In the genomic region with DNA sequence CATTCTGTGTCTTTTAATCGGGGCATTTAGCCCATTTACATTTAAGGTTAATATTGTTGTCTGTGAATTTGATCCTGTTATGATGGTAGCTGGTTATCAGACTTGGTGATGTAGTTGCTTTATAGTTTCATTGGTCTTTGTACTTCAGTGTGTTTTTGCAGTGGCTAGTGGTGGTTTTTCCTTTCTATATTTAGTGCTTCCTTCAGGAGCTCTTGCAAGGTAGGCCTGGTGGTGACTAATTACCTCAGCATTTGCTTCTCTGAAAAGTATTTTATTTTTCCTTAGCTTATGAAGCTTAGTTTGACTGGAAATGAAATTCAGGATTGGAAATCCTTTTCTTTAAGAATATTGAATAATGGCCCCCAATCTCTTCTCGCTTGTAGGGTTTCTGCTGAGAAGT, we compare ENCODE assay signal across 1 cellular context.
TF ChIP-seq lines count a peak whose summit lies in the region.

No MANE protein-coding gene starts in this region.

TF ChIP-seq in GM23338, 12 proteins besides CTCF, POLR2A, EP300 and RAD21 (continued from another document):
- TF ChIP-seq, protein P1, sequence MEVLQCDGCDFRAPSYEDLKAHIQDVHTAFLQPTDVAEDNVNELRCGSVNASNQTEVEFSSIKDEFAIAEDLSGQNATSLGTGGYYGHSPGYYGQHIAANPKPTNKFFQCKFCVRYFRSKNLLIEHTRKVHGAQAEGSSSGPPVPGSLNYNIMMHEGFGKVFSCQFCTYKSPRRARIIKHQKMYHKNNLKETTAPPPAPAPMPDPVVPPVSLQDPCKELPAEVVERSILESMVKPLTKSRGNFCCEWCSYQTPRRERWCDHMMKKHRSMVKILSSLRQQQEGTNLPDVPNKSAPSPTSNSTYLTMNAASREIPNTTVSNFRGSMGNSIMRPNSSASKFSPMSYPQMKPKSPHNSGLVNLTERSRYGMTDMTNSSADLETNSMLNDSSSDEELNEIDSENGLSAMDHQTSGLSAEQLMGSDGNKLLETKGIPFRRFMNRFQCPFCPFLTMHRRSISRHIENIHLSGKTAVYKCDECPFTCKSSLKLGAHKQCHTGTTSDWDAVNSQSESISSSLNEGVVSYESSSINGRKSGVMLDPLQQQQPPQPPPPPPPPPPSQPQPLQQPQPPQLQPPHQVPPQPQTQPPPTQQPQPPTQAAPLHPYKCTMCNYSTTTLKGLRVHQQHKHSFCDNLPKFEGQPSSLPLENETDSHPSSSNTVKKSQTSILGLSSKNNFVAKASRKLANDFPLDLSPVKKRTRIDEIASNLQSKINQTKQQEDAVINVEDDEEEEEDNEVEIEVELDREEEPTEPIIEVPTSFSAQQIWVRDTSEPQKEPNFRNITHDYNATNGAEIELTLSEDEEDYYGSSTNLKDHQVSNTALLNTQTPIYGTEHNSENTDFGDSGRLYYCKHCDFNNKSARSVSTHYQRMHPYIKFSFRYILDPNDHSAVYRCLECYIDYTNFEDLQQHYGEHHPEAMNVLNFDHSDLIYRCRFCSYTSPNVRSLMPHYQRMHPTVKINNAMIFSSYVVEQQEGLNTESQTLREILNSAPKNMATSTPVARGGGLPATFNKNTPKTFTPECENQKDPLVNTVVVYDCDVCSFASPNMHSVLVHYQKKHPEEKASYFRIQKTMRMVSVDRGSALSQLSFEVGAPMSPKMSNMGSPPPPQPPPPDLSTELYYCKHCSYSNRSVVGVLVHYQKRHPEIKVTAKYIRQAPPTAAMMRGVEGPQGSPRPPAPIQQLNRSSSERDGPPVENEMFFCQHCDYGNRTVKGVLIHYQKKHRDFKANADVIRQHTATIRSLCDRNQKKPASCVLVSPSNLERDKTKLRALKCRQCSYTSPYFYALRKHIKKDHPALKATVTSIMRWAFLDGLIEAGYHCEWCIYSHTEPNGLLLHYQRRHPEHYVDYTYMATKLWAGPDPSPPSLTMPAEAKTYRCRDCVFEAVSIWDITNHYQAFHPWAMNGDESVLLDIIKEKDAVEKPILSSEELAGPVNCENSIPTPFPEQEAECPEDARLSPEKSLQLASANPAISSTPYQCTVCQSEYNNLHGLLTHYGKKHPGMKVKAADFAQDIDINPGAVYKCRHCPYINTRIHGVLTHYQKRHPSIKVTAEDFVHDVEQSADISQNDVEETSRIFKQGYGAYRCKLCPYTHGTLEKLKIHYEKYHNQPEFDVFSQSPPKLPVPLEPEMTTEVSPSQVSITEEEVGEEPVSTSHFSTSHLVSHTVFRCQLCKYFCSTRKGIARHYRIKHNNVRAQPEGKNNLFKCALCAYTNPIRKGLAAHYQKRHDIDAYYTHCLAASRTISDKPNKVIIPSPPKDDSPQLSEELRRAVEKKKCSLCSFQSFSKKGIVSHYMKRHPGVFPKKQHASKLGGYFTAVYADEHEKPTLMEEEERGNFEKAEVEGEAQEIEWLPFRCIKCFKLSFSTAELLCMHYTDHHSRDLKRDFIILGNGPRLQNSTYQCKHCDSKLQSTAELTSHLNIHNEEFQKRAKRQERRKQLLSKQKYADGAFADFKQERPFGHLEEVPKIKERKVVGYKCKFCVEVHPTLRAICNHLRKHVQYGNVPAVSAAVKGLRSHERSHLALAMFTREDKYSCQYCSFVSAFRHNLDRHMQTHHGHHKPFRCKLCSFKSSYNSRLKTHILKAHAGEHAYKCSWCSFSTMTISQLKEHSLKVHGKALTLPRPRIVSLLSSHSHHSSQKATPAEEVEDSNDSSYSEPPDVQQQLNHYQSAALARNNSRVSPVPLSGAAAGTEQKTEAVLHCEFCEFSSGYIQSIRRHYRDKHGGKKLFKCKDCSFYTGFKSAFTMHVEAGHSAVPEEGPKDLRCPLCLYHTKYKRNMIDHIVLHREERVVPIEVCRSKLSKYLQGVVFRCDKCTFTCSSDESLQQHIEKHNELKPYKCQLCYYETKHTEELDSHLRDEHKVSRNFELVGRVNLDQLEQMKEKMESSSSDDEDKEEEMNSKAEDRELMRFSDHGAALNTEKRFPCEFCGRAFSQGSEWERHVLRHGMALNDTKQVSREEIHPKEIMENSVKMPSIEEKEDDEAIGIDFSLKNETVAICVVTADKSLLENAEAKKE (CRISPR knock-in tag; IDR thresholded peaks at IDR 0.05): no peak
- TF ChIP-seq, protein P2, sequence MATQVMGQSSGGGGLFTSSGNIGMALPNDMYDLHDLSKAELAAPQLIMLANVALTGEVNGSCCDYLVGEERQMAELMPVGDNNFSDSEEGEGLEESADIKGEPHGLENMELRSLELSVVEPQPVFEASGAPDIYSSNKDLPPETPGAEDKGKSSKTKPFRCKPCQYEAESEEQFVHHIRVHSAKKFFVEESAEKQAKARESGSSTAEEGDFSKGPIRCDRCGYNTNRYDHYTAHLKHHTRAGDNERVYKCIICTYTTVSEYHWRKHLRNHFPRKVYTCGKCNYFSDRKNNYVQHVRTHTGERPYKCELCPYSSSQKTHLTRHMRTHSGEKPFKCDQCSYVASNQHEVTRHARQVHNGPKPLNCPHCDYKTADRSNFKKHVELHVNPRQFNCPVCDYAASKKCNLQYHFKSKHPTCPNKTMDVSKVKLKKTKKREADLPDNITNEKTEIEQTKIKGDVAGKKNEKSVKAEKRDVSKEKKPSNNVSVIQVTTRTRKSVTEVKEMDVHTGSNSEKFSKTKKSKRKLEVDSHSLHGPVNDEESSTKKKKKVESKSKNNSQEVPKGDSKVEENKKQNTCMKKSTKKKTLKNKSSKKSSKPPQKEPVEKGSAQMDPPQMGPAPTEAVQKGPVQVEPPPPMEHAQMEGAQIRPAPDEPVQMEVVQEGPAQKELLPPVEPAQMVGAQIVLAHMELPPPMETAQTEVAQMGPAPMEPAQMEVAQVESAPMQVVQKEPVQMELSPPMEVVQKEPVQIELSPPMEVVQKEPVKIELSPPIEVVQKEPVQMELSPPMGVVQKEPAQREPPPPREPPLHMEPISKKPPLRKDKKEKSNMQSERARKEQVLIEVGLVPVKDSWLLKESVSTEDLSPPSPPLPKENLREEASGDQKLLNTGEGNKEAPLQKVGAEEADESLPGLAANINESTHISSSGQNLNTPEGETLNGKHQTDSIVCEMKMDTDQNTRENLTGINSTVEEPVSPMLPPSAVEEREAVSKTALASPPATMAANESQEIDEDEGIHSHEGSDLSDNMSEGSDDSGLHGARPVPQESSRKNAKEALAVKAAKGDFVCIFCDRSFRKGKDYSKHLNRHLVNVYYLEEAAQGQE (IDR thresholded peaks at IDR 0.05; ENCODE audit: unreplicated experiment): no peak
- TF ChIP-seq CREB1 (CRISPR knock-in tag; IDR thresholded peaks at IDR 0.05; ENCODE audit: low read depth): no peak
- no peak for TF ChIP-seq ZNF331 (CRISPR knock-in tag; IDR thresholded peaks at IDR 0.05; ENCODE audit: low read depth)
- TF ChIP-seq POLR2AphosphoS5 (IDR thresholded peaks at IDR 0.05; ENCODE audit: low read depth): no peak
